Comparison of ENCODE assay signal across 1 cellular context in the genomic region with DNA sequence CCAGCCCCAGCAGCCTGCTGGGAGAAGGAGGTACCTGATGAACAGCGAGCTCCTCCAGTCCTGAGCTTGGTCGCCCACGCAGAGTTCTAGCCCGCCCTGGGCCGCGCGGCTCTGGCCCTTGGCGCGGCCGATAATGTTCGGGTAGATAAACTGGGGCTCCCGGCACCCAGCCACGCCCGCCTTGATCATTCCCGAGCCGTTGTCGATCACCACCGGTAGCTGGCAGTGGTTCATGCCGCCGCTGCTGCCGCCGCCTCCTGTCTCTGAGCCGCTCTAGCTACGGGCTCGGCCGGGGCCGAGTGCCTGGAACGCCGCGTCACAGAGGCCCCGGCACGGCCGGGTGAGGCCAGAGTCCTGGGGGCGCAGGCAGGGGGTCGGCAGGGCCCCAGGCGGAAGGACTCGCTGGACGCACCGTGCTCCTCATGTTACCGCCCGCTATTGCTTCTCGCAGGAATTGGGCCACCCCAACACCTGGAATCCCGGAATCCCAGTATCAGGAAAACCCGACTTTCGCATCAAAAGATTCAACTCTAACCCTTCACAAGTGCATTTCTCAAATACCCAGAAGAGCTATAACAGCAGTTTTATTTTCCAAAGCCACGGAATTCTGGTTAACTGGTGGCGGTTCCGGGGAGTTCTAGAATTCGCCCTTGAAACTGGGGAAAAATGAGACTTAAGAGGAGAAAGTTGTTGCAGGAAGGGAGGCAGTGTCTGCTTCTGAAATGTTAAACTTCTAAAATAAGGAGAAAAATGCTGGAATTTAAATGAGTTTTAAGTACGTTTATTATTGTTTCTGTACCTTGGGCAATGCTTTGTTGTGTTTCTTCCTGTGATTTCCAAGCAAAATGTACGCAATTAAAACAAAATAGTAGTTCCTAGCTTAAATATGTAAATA.
TF ChIP-seq lines count a peak whose summit lies in the region.

A gene (minus strand): TSS at position 275 of the 895 bp plus-strand sequence. CDS start 41 bp downstream, at position 234.

TF ChIP-seq in HepG2, 621 proteins besides CTCF, POLR2A, EP300 and RAD21 (continued from another document):
- TF ChIP-seq NR2F2 (IDR thresholded peaks at IDR 0.05; ENCODE audit: borderline replicate concordance, low read depth) (no peak), MIXL1 (CRISPR knock-in tag; IDR thresholded peaks at IDR 0.05) (no peak), ZBTB38 (CRISPR knock-in tag; IDR thresholded peaks at IDR 0.05) (0 out of 2 replicates have a peak, but pooled peaks have one; percentile 40), ZFP41 (CRISPR knock-in tag; IDR thresholded peaks at IDR 0.05; ENCODE audit: borderline replicate concordance) (no peak), ATAD3A (CRISPR knock-in tag; IDR thresholded peaks at IDR 0.05) (no peak), ZFAT (CRISPR knock-in tag; conservative IDR thresholded peaks at IDR 0.05) (no peak), BHLHE40 (IDR thresholded peaks at IDR 0.05; ENCODE audit: low read length) (no peak), ZFP36L2 (CRISPR knock-in tag; IDR thresholded peaks at IDR 0.05) (no peak), ZC3H13 (CRISPR knock-in tag; IDR thresholded peaks at IDR 0.05) (no peak), MBD4 (IDR thresholded peaks at IDR 0.05; ENCODE audit: borderline replicate concordance, low read length) (no peak), ZNF136 (CRISPR knock-in tag; IDR thresholded peaks at IDR 0.05; ENCODE audit: low read depth) (no peak), TCF12 (IDR thresholded peaks at IDR 0.05) (no peak), TCF12 (CRISPR knock-in tag; IDR thresholded peaks at IDR 0.05) (no peak), SIX4 (CRISPR knock-in tag; IDR thresholded peaks at IDR 0.05) (no peak), RXRA (CRISPR knock-in tag; IDR thresholded peaks at IDR 0.05) (no peak), DNMT1 (CRISPR knock-in tag; IDR thresholded peaks at IDR 0.05) (no peak), PPARG (CRISPR knock-in tag; conservative IDR thresholded peaks at IDR 0.05) (0 out of 2 replicates have a peak, but pooled peaks have one; percentile 14), IRX3 (CRISPR knock-in tag; IDR thresholded peaks at IDR 0.05; ENCODE audit: borderline replicate concordance, low read depth) (no peak), KDM6A (CRISPR knock-in tag; IDR thresholded peaks at IDR 0.05; ENCODE audit: low read depth) (no peak), ZNF263 (CRISPR knock-in tag; IDR thresholded peaks at IDR 0.05) (peak; percentile 84), ISL2 (CRISPR knock-in tag; IDR thresholded peaks at IDR 0.05) (peak; percentile 48; the same call in 1 of the 2 replicates), REL (CRISPR knock-in tag; conservative IDR thresholded peaks at IDR 0.05) (no peak), ZNF652 (CRISPR knock-in tag; IDR thresholded peaks at IDR 0.05; ENCODE audit: borderline replicate concordance, low read depth) (no peak), ZNF296 (CRISPR knock-in tag; conservative IDR thresholded peaks at IDR 0.05) (no peak)
- TF ChIP-seq, protein P1, sequence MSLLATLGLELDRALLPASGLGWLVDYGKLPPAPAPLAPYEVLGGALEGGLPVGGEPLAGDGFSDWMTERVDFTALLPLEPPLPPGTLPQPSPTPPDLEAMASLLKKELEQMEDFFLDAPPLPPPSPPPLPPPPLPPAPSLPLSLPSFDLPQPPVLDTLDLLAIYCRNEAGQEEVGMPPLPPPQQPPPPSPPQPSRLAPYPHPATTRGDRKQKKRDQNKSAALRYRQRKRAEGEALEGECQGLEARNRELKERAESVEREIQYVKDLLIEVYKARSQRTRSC (CRISPR knock-in tag; IDR thresholded peaks at IDR 0.05; ENCODE audit: low read depth): no peak
